21 cellular contexts compared by ENCODE assay signal in genomic region chr3:10470120-10470665, GRCh38. TPM values are rescaled to one million over a fixed set of nuclear protein-coding genes. Genes with fewer than 3 reads are reported as not detected.
DNase-seq lines count a peak whose midpoint lies in the region; ATAC-seq, FAIRE-seq and TF ChIP-seq lines count a peak whose summit lies in the region.
"Had no signal": no experiment of that assay in that cellular context is flagged by ENCODE, and none has a peak within 500 bp of the region (broad histone marks: within the 10 kb centered on the region; RNA-seq: fewer than 3 reads in every experiment).

No MANE protein-coding gene starts in this region.

- H2BK20ac ChIP-seq in H1 (ENCODE audit: low read length), result no peak overlapping the region

- H2AK5ac ChIP-seq in H1 (ENCODE audit: low read depth, low read length) (no peak overlapping the region), neuronal stem cell (ENCODE audit: low read depth, low read length) (peak overlapping the region; percentile 20)

- ATAC-seq in HG02642 (IDR thresholded peaks at IDR 0.05; ENCODE audit: poor library complexity, unreplicated experiment), result no peak
- ATAC-seq: Right ventricle myocardium inferior had no signal

- no peak overlapping the region for H4K8ac ChIP-seq in H1 (ENCODE audit: extremely low read depth, insufficient read depth, low read length)
- H4K8ac ChIP-seq in neuronal stem cell (ENCODE audit: low read depth, low read length), result no peak overlapping the region

- H3K4ac ChIP-seq in H1 (replicated peaks; ENCODE audit: insufficient read length, low read depth, low read length), result no peak overlapping the region
- no peak overlapping the region for H3K4ac ChIP-seq in neuronal stem cell (ENCODE audit: low read length)

- H3K9me2 ChIP-seq in Karpas-422 (replicated peaks; ENCODE audit: insufficient read depth, low read length), result no peaks in the 10 kb centered on the region

- no peaks in the 10 kb centered on the region for H3K9me3 ChIP-seq in BLaER1 treated with 17β-estradiol and CSF1 and Interleukin-3, amounts not matched to agents 10 nM and 100 nM (replicated peaks in 1 of 11)
- H3K9me3 ChIP-seq in Karpas-422 (ENCODE audit: low read length) (no peaks in the 10 kb centered on the region), H1 (ENCODE audit: insufficient read depth in 2 of 2, low read depth in 1 of 2, low read length in 1 of 2) (no peaks in the 10 kb centered on the region), neuronal stem cell (replicated peaks in 1 of 2; ENCODE audit: control insufficient read depth in 2 of 2, insufficient read depth in 1 of 2, low read depth in 1 of 2, low read length in 2 of 2) (no peaks in the 10 kb centered on the region)
- H3K9me3 ChIP-seq: HAP-1 had no signal

- H3K4me3 ChIP-seq in BLaER1 treated with 17β-estradiol and CSF1 and Interleukin-3, amounts not matched to agents 10 nM and 100 nM, result no peak overlapping the region
- peak overlapping the region; percentile 19; the same call in 1 of the 2 replicates for H3K4me3 ChIP-seq in Karpas-422 (ENCODE audit: low read length)
- H3K4me3 ChIP-seq in H1 (ENCODE audit: extremely low read depth in 1 of 4, insufficient read depth in 2 of 4, low read depth in 3 of 4, low read length in 4 of 4), result peak overlapping the region in 1 of 4 experiments; percentile 50; a peak in 2 of 8 replicates
- no peak overlapping the region for H3K4me3 ChIP-seq in neuronal stem cell (ENCODE audit: low read length in 2 of 2)
- H3K4me3 ChIP-seq: HAP-1, SK-N-MC had no signal

- H3K79me1 ChIP-seq in H1 (ENCODE audit: low read depth, low read length), result no peaks in the 10 kb centered on the region
- no peaks in the 10 kb centered on the region for H3K79me1 ChIP-seq in neuronal stem cell (ENCODE audit: low read depth, low read length)

- H2BK12ac ChIP-seq in H1 (ENCODE audit: low read depth, low read length) (no peak overlapping the region), neuronal stem cell (ENCODE audit: low read length) (no peak overlapping the region)

- no peak for TF ChIP-seq RAD21 in H1 (IDR thresholded peaks at IDR 0.05 in 1 of 2, conservative IDR thresholded peaks at IDR 0.05 in 1 of 2; ENCODE audit: low read depth in 2 of 2, low read length in 2 of 2)

- peak overlapping the region in 3 of 11 experiments; percentile 29 to 59 (median 41); a peak in 5 of 22 replicates for H3K9ac ChIP-seq in BLaER1 treated with 17β-estradiol and CSF1 and Interleukin-3, amounts not matched to agents 10 nM and 100 nM
- H3K9ac ChIP-seq in Karpas-422 (ENCODE audit: low read length), result no peak overlapping the region
- no peak overlapping the region for H3K9ac ChIP-seq in H1 (replicated peaks in 1 of 4; ENCODE audit: extremely low read depth in 1 of 4, low read depth in 3 of 4, low read length in 3 of 4)
- H3K9ac ChIP-seq in neuronal stem cell (ENCODE audit: low read depth, low read length, poor library complexity), result no peak overlapping the region

- H3K23me2 ChIP-seq in H1 (ENCODE audit: low read depth, low read length), result peaks cover 2% of the 10 kb centered on the region; the same call in 1 of the 2 replicates

- no peak for TF ChIP-seq CTCF in H1 (IDR thresholded peaks at IDR 0.05; ENCODE audit: control extremely low read depth in 1 of 3, insufficient read depth in 1 of 3, low read depth in 1 of 3, low read length in 3 of 3)

- no peak overlapping the region for H3K23ac ChIP-seq in H1 (ENCODE audit: insufficient read length)
- H3K23ac ChIP-seq in neuronal stem cell (ENCODE audit: low read depth, low read length, poor library complexity), result no peak overlapping the region

- H3K4me1 ChIP-seq in BLaER1 treated with 17β-estradiol and CSF1 and Interleukin-3, amounts not matched to agents 10 nM and 100 nM, result peaks cover 49 to 100% (median 97%) of the 10 kb centered on the region in 10 experiments
- peaks cover 56% of the 10 kb centered on the region for H3K4me1 ChIP-seq in Karpas-422 (ENCODE audit: low read length)
- peaks cover 3 to 15% (median 8%) of the 10 kb centered on the region in 4 experiments for H3K4me1 ChIP-seq in H1 (replicated peaks in 1 of 4; ENCODE audit: control insufficient read depth in 3 of 4, insufficient read depth in 4 of 4, low read length in 3 of 4)
- H3K4me1 ChIP-seq in neuronal stem cell (ENCODE audit: control insufficient read depth in 2 of 2, insufficient read depth in 1 of 2, low read depth in 1 of 2, low read length in 2 of 2), result peaks cover 9 to 18% of the 10 kb centered on the region in 2 donors
- H3K4me1 ChIP-seq: HAP-1 had no signal

- no peaks in the 10 kb centered on the region for H3K79me2 ChIP-seq in Karpas-422 (ENCODE audit: low read length)
- H3K79me2 ChIP-seq in H1 (ENCODE audit: control insufficient read depth in 1 of 2, insufficient read depth in 2 of 2, low read length in 2 of 2), result no peaks in the 10 kb centered on the region

- POLR2A ChIA-PET in H1 (lab: Charles Lee; ENCODE audit: partially characterized antibody), result interaction anchor here (0.9 kb wide), 1 partner anchor 27 kb away, joined by 3 read pairs; no protein-coding TSS in a partner anchor

- no peak overlapping the region for H2AFZ ChIP-seq in Karpas-422 (ENCODE audit: low read length)
- no peak overlapping the region for H2AFZ ChIP-seq in H1 (ENCODE audit: low read length)
- H2AFZ ChIP-seq in neuronal stem cell (ENCODE audit: low read length), result no peak overlapping the region

- H2BK15ac ChIP-seq in H1 (ENCODE audit: low read length) (0 out of 2 replicates have a peak overlapping the region, but pooled peaks have one; percentile 81), neuronal stem cell (ENCODE audit: low read length) (peak overlapping the region; percentile 3)

- no peaks in the 10 kb centered on the region for H3K27me3 ChIP-seq in BLaER1 treated with 17β-estradiol and CSF1 and Interleukin-3, amounts not matched to agents 10 nM and 100 nM
- H3K27me3 ChIP-seq in Karpas-422 (ENCODE audit: low read length), result no peaks in the 10 kb centered on the region
- H3K27me3 ChIP-seq in H1 (replicated peaks in 1 of 4; ENCODE audit: control insufficient read depth in 3 of 4, extremely low read depth in 1 of 4, insufficient read depth in 3 of 4, low read length in 3 of 4), result no peaks in the 10 kb centered on the region
- peaks cover 0 to 8% (median 0%) of the 10 kb centered on the region in 3 experiments for H3K27me3 ChIP-seq in neuronal stem cell (ENCODE audit: control insufficient read depth in 3 of 3, insufficient read depth in 3 of 3, low read depth in 1 of 3, low read length in 3 of 3)

- H4K5ac ChIP-seq in H1 (ENCODE audit: insufficient read length, low read depth, low read length), result no peak overlapping the region

- H4K20me1 ChIP-seq in BLaER1 treated with 17β-estradiol and CSF1 and Interleukin-3, amounts not matched to agents 10 nM and 100 nM, result peaks cover 0 to 16% (median 0%) of the 10 kb centered on the region in 11 experiments; a peak in 2 of 22 replicates
- H4K20me1 ChIP-seq in Karpas-422 (ENCODE audit: insufficient read depth, low read depth, low read length) (no peaks in the 10 kb centered on the region; the same call in 1 of the 2 replicates), H1 (replicated peaks in 1 of 2; ENCODE audit: control insufficient read depth in 1 of 2, insufficient read depth in 2 of 2, low read length in 2 of 2) (no peaks in the 10 kb centered on the region)

- H2BK5ac ChIP-seq in H1 (ENCODE audit: low read depth, low read length) (no peak overlapping the region; the same call in 1 of the 2 replicates), neuronal stem cell (ENCODE audit: low read length) (peak overlapping the region; percentile 78)

- H3K18ac ChIP-seq in H1 (ENCODE audit: extremely low read depth, low read length), result no peak overlapping the region
- H3K18ac ChIP-seq in neuronal stem cell (ENCODE audit: low read length), result peak overlapping the region; percentile 97

- CTCF ChIA-PET in H1 (lab: Charles Lee; ENCODE audit: partially characterized antibody), result interaction anchor here (0.6 to 2.1 kb wide), 10 partner anchors 10 to 686 kb away, joined by 3 to 6 read pairs (median 4); no protein-coding TSS in a partner anchor

- 84% methylated on average over 3 of the region's 3 CpGs; no CpG with 5 or more reads in 1 of the 2 experiments for WGBS in H1 (ENCODE audit: extremely low coverage in 1 of 2, insufficient coverage in 1 of 2, insufficient read length in 1 of 2, insufficient replicate concordance in 2 of 2, low coverage in 1 of 2, low lambda C conversion rate in 2 of 2, missing lambda C conversion rate in 1 of 2), 2 experiments
- WGBS in neuronal stem cell (ENCODE audit: extremely low coverage in 2 of 2, insufficient read length in 2 of 2, insufficient replicate concordance in 1 of 2), 2 donors, result no CpG with 5 or more reads among the region's 3 CpGs

- H3K56ac ChIP-seq in H1 (replicated peaks; ENCODE audit: insufficient read length, low read depth, low read length), result no peak overlapping the region

- peak overlapping the region in 10 of 11 experiments; percentile 64 to 94 (median 80); a peak in 19 of 22 replicates for H3K4me2 ChIP-seq in BLaER1 treated with 17β-estradiol and CSF1 and Interleukin-3, amounts not matched to agents 10 nM and 100 nM
- peak overlapping the region; percentile 45 for H3K4me2 ChIP-seq in Karpas-422 (ENCODE audit: low read depth, low read length, poor library complexity, severe bottlenecking)
- peak overlapping the region; percentile 38 to 62; a peak in 3 of 4 replicates for H3K4me2 ChIP-seq in H1 (ENCODE audit: insufficient read depth in 1 of 2, low read depth in 2 of 2, low read length in 2 of 2)
- peak overlapping the region; percentile 90 for H3K4me2 ChIP-seq in neuronal stem cell (ENCODE audit: insufficient read depth, low read length, poor library complexity, severe bottlenecking)

- H4K91ac ChIP-seq in H1 (replicated peaks; ENCODE audit: insufficient read length, low read length) (no peak overlapping the region), neuronal stem cell (ENCODE audit: low read depth, low read length, poor library complexity) (no peak overlapping the region)

- H3K27ac ChIP-seq in BLaER1 treated with 17β-estradiol and CSF1 and Interleukin-3, amounts not matched to agents 10 nM and 100 nM, result peak overlapping the region in 5 of 11 experiments; percentile 13 to 61 (median 49); a peak in 7 of 22 replicates
- H3K27ac ChIP-seq in Karpas-422 (ENCODE audit: low read length) (no peak overlapping the region), H1 (ENCODE audit: low read depth, low read length) (no peak overlapping the region), neuronal stem cell (replicated peaks; ENCODE audit: low read length) (no peak overlapping the region)
- H3K27ac ChIP-seq: C4-2B, HL-60, SK-N-MC had no signal

- DNase-seq in Karpas-422 (no peak), H1 (ENCODE audit: low read depth in 1 of 2, low spot score in 2 of 2) (no peak), neuronal stem cell (ENCODE audit: low spot score) (no peak), epidermal melanocyte (ENCODE audit: insufficient read length, low spot score) (no peak)
- no peak for DNase-seq in stimulated activated CD4-positive, alpha-beta T cell treated with anti-CD3 and anti-CD28 coated beads, Interleukin-4, amount 100 ng/mL, for 24 hours
- DNase-seq: DMS79; IMR-90; NCI-H1417 treated with DMSO at 0.1 percent for 48 hours; NCI-H187 treated with DMSO at 0.1 percent for 48 hours; NCI-H345; NCI-H69; NK-92 treated with Interleukin-12 subunit alpha and Interleukin-12 subunit beta, amount 100 ng/mL, for 24 hours had no signal

- H2BK120ac ChIP-seq in H1 (replicated peaks; ENCODE audit: low read depth, low read length) (no peak overlapping the region), neuronal stem cell (ENCODE audit: low read depth, low read length) (no peak overlapping the region)

- no peak for TF ChIP-seq POLR2A in H1 (IDR thresholded peaks at IDR 0.05; ENCODE audit: control extremely low read depth in 1 of 2, low read depth in 2 of 2, low read length in 2 of 2)

- no peaks in the 10 kb centered on the region for H3K36me3 ChIP-seq in BLaER1 treated with 17β-estradiol and CSF1 and Interleukin-3, amounts not matched to agents 10 nM and 100 nM
- H3K36me3 ChIP-seq in Karpas-422 (ENCODE audit: insufficient read depth, low read length), result no peaks in the 10 kb centered on the region
- H3K36me3 ChIP-seq in H1 (ENCODE audit: control insufficient read depth in 2 of 4, insufficient read depth in 4 of 4, low read length in 3 of 4), result no peaks in the 10 kb centered on the region
- peaks cover 0 to 1% of the 10 kb centered on the region in 2 donors for H3K36me3 ChIP-seq in neuronal stem cell (replicated peaks in 1 of 2; ENCODE audit: control insufficient read depth in 2 of 2, insufficient read depth in 2 of 2, low read length in 2 of 2)
- H3K36me3 ChIP-seq: HAP-1 had no signal

- no peak for TF ChIP-seq EP300 in H1 (IDR thresholded peaks at IDR 0.05; ENCODE audit: borderline replicate concordance in 1 of 2, low read depth in 2 of 2, low read length in 2 of 2)

- H3K14ac ChIP-seq in H1 (ENCODE audit: insufficient read length), result no peak overlapping the region
- H3K14ac ChIP-seq in neuronal stem cell (ENCODE audit: low read length), result no peak overlapping the region

- FAIRE-seq in H1 (lab: Jason Lieb, UNC), result no peak
- FAIRE-seq: RCC 7860 had no signal

RNA-seq across cellular contexts. Expression of gene ATP2B2, which starts 35.2 kb away (rescaled TPM):
- total RNA-seq in Karpas-422 (2014; rRNA removed; shearing (Covaris generic); ENCODE audit: low replicate concordance), result 0.11 and 0.22 TPM in 2 replicates
- 0.61 and 1.2 TPM in 2 replicates for total RNA-seq in H1 (2021; fragmentation: NEBNext Ultra II Directional; extraction: Animal tissue kit (Norgen Biotek cat#: 25700))
- polyA plus RNA-seq in H1 (2011; rRNA removed), result 0.14 and 0.20 TPM in 2 replicates
- 0.17 TPM for polyA plus RNA-seq in H1 (2011; cell fraction: cytosol; rRNA removed)
- polyA plus RNA-seq in H1 (2011; cell fraction: nucleus; rRNA removed), result 0.53 TPM
- 0.08 to 0.39 TPM (median 0.32 TPM) in 4 replicates for polyA plus RNA-seq in H1 (2012, experiment 1 of 2)
- polyA plus RNA-seq in H1 (2012, experiment 2 of 2), result 0.16 TPM
- 0.47 TPM for polyA plus RNA-seq in H1 (2013, experiment 1 of 2)
- polyA plus RNA-seq in H1 (2013, experiment 2 of 2), result 0.31 TPM
- 0.38 and 0.41 TPM in 2 replicates for polyA minus RNA-seq in H1 (2011; rRNA and poly(A)+ RNA removed)
- 0.22 TPM for polyA minus RNA-seq in H1 (2011; cell fraction: cytosol; rRNA and poly(A)+ RNA removed)
- polyA minus RNA-seq in H1 (2011; cell fraction: nucleus; rRNA and poly(A)+ RNA removed), result 0.70 TPM
- polyA plus RNA-seq in neuronal stem cell (2013, experiment 1 of 2), result 0.15 TPM
- 0.17 TPM for polyA plus RNA-seq in neuronal stem cell (2013, experiment 2 of 2)
- total RNA-seq: MCF 10A had no signal
